ENCODE assay signal across 8 cellular contexts in the genomic region with DNA sequence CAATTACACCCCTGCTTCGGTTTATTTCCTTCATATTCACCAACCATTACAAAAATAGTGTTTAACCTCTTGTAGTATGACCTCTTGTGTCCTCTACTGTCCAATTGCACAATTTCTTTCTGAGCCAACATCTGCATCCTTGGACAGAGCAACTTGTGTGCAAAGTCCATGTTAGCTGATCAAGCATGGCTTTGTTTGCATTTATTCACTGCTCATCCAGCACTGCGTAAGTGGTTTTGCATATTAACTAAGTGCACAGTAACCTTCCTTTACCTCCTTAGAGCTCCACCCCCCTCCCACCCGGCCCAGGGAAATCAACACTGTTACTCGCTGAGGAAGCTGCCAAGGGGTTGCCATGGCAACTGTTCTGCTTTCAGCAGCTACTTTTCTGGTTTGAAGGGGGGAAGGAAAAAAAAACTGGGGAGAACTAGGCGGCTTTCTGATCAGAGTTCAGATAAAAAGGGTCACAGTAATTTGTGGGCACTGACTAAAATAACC.
A peak's percentile ranks its signal among the peaks of the same experiment; 100 is the strongest.
DNase-seq lines count a peak whose midpoint lies in the region; ATAC-seq and TF ChIP-seq lines count a peak whose summit lies in the region.

No MANE protein-coding gene starts in this region.

- H3K9me3 ChIP-seq in CD4-positive, alpha-beta T cell (ENCODE audit: control insufficient read depth, low read length), result no peaks in the 10 kb centered on the region

- H3K27ac Mint-ChIP-seq in CD4-positive, alpha-beta T cell, result peak overlapping the region; percentile 84
- peak overlapping the region; percentile 62 for H3K27ac Mint-ChIP-seq in MCF 10A (ENCODE audit: low read depth, unreplicated experiment)

- no peaks in the 10 kb centered on the region for H3K27me3 ChIP-seq in CD4-positive, alpha-beta T cell (ENCODE audit: control insufficient read depth, insufficient read depth, low read length)

- peak overlapping the region; percentile 78 for H3K27ac ChIP-seq in CD4-positive, alpha-beta T cell (ENCODE audit: low read depth, low read length)
- peak overlapping the region; percentile 18; the same call in 1 of the 2 replicates for H3K27ac ChIP-seq in VCaP

- peak; percentile 71 to 94 (median 81) for DNase-seq in CD4-positive, alpha-beta T cell
- DNase-seq in NCI-H1436 (lab: John Stamatoyannopoulos, UW), result peak; percentile 96
- peak; percentile 30 for DNase-seq in MCF 10A (ENCODE audit: unreplicated experiment)
- DNase-seq in islet precursor cell, result peak; percentile 67
- peak; percentile 35 to 63 for DNase-seq in stimulated activated CD4-positive, alpha-beta T cell treated with anti-CD3 and anti-CD28 coated beads, Interleukin-15, amount 100 ng/mL, for 1 hour (ENCODE audit: low read depth in 1 of 2, low spot score in 1 of 2)
- DNase-seq in 8988T, result no peak

- CTCF ChIA-PET in CD4-positive, alpha-beta T cell (lab: Charles Lee), result interaction anchor here (0.7 to 5.7 kb wide), 20 partner anchors 10 to 447 kb away, joined by 3 to 67 read pairs (median 5); partner anchors contain the start of gene KLF12
- CTCF ChIA-PET in MCF 10A (lab: Yijun Ruan, JAX), result interaction anchor here (0.5 to 8.0 kb wide), 26 partner anchors 10 to 1027 kb away, joined by 3 to 124 read pairs (median 4); no protein-coding TSS in a partner anchor

- intact Hi-C loops in CD4-positive, alpha-beta T cell (cut with DNase I, micrococcal nuclease), result loop anchor here (1.0 to 5.0 kb wide), 13 partner anchors 43 to 535 kb away; no protein-coding TSS in a partner anchor
- intact Hi-C loops in MCF 10A (cut with micrococcal nuclease), result loop anchor here (1.0 to 2.0 kb wide), 7 partner anchors 152 to 971 kb away; no protein-coding TSS in a partner anchor

- no peak for TF ChIP-seq CTCF in CD4-positive, alpha-beta T cell (IDR thresholded peaks at IDR 0.05)
- TF ChIP-seq CTCF in VCaP (conservative IDR thresholded peaks at IDR 0.05) (no peak), MCF 10A (IDR thresholded peaks at IDR 0.05; ENCODE audit: unreplicated experiment) (no peak)

- no TSS peak for BruUV-seq in MCF 10A (replicated peaks; lab: Mats Ljungman, UMichigan)

- no peaks in the 10 kb centered on the region for H3K9me3 Mint-ChIP-seq in CD4-positive, alpha-beta T cell
- H3K9me3 Mint-ChIP-seq in MCF 10A (ENCODE audit: unreplicated experiment), result no peaks in the 10 kb centered on the region

- peak; percentile 70 for ATAC-seq in CD4-positive, alpha-beta T cell (ENCODE audit: poor library complexity)
- ATAC-seq in GM21723 (IDR thresholded peaks at IDR 0.05; ENCODE audit: unreplicated experiment), result peak; percentile 37

- peak overlapping the region; percentile 80 for H3K4me3 Mint-ChIP-seq in CD4-positive, alpha-beta T cell
- no peak overlapping the region for H3K4me3 Mint-ChIP-seq in MCF 10A (ENCODE audit: unreplicated experiment)

- no peaks in the 10 kb centered on the region for H3K27me3 Mint-ChIP-seq in CD4-positive, alpha-beta T cell
- no peaks in the 10 kb centered on the region for H3K27me3 Mint-ChIP-seq in MCF 10A (ENCODE audit: insufficient read depth, unreplicated experiment)

- POLR2A ChIA-PET in CD4-positive, alpha-beta T cell (lab: Charles Lee), result interaction anchor here (0.6 to 8.8 kb wide), 30 partner anchors 9 to 585 kb away, joined by 3 to 218 read pairs (median 4); partner anchors contain the start of gene KLF12
- POLR2A ChIA-PET in MCF 10A (lab: Yijun Ruan, JAX), result interaction anchor here (1.0 kb wide), 1 partner anchor 11 kb away, joined by 3 read pairs; no protein-coding TSS in a partner anchor

- H3K4me1 Mint-ChIP-seq in CD4-positive, alpha-beta T cell (ENCODE audit: low read depth), result peaks cover 68% of the 10 kb centered on the region
- H3K4me1 Mint-ChIP-seq in MCF 10A (ENCODE audit: insufficient read depth, unreplicated experiment), result peaks cover 24% of the 10 kb centered on the region

- H3K36me3 Mint-ChIP-seq in CD4-positive, alpha-beta T cell (ENCODE audit: low read depth), result peaks cover 3% of the 10 kb centered on the region
- no peaks in the 10 kb centered on the region for H3K36me3 Mint-ChIP-seq in MCF 10A (ENCODE audit: insufficient read depth, unreplicated experiment)
